Comparison of ENCODE assay signal across 1 cellular context in the genomic region with DNA sequence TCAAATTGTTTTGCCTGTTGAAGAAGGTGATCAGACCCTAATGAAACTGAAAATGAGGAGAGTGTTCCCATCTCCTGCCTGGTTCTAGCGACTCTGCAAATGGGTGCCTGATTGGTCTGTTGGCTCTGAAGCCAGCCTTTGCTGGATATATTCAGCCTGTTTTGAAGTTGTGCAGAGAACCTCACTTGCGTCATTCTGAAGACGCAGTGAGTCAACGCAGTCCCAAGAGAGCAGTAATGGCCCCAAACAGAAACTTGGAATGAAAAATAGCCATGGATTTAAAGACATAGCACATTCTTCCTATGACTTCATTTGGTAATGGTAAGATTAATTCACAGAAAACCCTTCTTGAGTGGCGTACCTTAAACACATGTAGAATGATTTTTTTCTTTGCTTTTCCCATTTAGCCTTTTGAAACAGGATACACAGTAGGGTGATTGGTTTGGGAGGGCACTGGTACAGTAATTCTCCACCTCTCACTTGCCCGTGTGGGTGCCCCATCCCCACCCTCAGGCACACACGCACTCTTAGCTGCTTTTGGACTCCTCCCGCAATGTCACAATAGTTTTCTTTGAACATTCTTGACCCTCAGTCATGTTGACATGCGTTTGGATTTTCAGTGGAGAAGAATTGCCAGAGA.
A peak's percentile ranks its signal among the peaks of the same experiment; 100 is the strongest.
TF ChIP-seq lines count a peak whose summit lies in the region.

No MANE protein-coding gene starts in this region.

TF ChIP-seq in IMR-90, 13 proteins besides CTCF, POLR2A, EP300 and RAD21 (continued from another document):
- TF ChIP-seq RCOR1 (IDR thresholded peaks at IDR 0.05; ENCODE audit: insufficient replicate concordance, low read length), result peak; percentile 4
